8 cellular contexts compared by ENCODE assay signal in the genomic region with DNA sequence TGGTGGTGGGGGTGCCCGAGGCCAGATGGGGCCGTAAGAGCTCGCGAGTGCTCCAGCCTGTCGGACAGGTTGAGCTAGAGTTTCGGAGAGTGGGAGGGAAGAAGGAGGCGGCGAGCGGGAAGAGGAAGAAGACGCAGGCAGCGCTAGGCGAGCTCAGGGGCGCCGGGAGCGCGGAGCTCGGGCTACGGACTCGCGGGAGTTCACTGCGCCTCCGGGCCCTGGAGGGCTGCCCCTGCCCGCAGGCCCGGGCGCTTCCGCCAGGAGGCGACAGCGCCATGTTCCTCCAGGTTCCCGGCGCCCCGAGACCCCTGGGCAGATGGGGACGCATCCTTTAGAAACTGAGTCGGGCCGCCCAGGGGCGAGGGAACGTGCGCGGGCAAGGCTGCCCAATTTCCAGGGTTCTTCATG. TPM values are rescaled to one million over a fixed set of nuclear protein-coding genes. Genes with fewer than 3 reads are reported as not detected.
A peak's percentile ranks its signal among the peaks of the same experiment; 100 is the strongest.
DNase-seq lines count a peak whose midpoint lies in the region; ATAC-seq lines count a peak whose summit lies in the region.

No MANE protein-coding gene starts in this region.

- DNase-seq in NCI-H2196 (lab: John Stamatoyannopoulos, UW; ENCODE audit: unreplicated experiment) (peak; percentile 47), NCI-H2196 treated with DMSO at 0.1 percent for 48 hours (lab: John Stamatoyannopoulos, UW; ENCODE audit: unreplicated experiment) (no peak), NCI-H69 (lab: John Stamatoyannopoulos, UW) (peak; percentile 36), dermis blood vessel endothelial cell (peak; percentile 25), mesenchymal stem cell (peak; percentile 85), NCI-H510A treated with DMSO at 0.1 percent for 48 hours (lab: John Stamatoyannopoulos, UW) (no peak)

- ATAC-seq in HG03460 (IDR thresholded peaks at IDR 0.05; ENCODE audit: unreplicated experiment) (no peak), GM21423 (IDR thresholded peaks at IDR 0.05; ENCODE audit: unreplicated experiment) (no peak)

- H3K4me3 ChIP-seq in mesenchymal stem cell (ENCODE audit: insufficient read depth in 1 of 2, low read depth in 1 of 2, low read length in 2 of 2) = peak overlapping the region in 1 of 2 experiments; percentile 73

- H4K8ac ChIP-seq in mesenchymal stem cell (ENCODE audit: low read length) = no peak overlapping the region

- no peak overlapping the region for H2BK5ac ChIP-seq in mesenchymal stem cell (ENCODE audit: low read depth, low read length, poor library complexity, severe bottlenecking)

- no peak overlapping the region for H2BK120ac ChIP-seq in mesenchymal stem cell (ENCODE audit: low read depth, low read length)

- H3K4me2 ChIP-seq in mesenchymal stem cell (ENCODE audit: low read length, poor library complexity, severe bottlenecking) = peak overlapping the region; percentile 97

- no peak overlapping the region for H2BK15ac ChIP-seq in mesenchymal stem cell (ENCODE audit: low read depth, poor library complexity, severe bottlenecking)

- peak overlapping the region; percentile 15 for H2AFZ ChIP-seq in mesenchymal stem cell (ENCODE audit: low read depth, low read length)

- H3K4ac ChIP-seq in mesenchymal stem cell (ENCODE audit: low read depth in 1 of 2, low read length in 2 of 2) = no peak overlapping the region

- under 1% methylated on average over 31 of the region's 38 CpGs for WGBS in mesenchymal stem cell

- peaks cover 44% of the 10 kb centered on the region for H3K4me1 ChIP-seq in mesenchymal stem cell (ENCODE audit: control insufficient read depth, insufficient read depth, low read depth, low read length)

- H2BK12ac ChIP-seq in mesenchymal stem cell (ENCODE audit: low read length in 2 of 2) = peak overlapping the region in 1 of 2 experiments; percentile 26

- peaks cover 36 to 100% of the 10 kb centered on the region in 2 experiments for H3K27me3 ChIP-seq in mesenchymal stem cell (ENCODE audit: control insufficient read depth in 1 of 2, insufficient read depth in 1 of 2, low read length in 2 of 2)

- no peak overlapping the region for H3K9ac ChIP-seq in mesenchymal stem cell (ENCODE audit: low read length)

- H3K18ac ChIP-seq in mesenchymal stem cell (ENCODE audit: low read depth in 1 of 2, low read length in 2 of 2) = peak overlapping the region in 1 of 2 experiments; percentile 65

- H3K9me3 ChIP-seq in mesenchymal stem cell (ENCODE audit: control insufficient read depth, low read length) = no peaks in the 10 kb centered on the region

- peaks cover 9% of the 10 kb centered on the region for H3K79me1 ChIP-seq in mesenchymal stem cell (replicated peaks; ENCODE audit: low read length, poor library complexity, severe bottlenecking)

- H4K91ac ChIP-seq in mesenchymal stem cell (ENCODE audit: low read length) = no peak overlapping the region

- H3K36me3 ChIP-seq in mesenchymal stem cell (ENCODE audit: control insufficient read depth in 1 of 2, insufficient read depth in 2 of 2, low read depth in 1 of 2, low read length in 2 of 2) = peaks cover 0 to 5% of the 10 kb centered on the region in 2 experiments

- peak overlapping the region; percentile 67 for H3K27ac ChIP-seq in mesenchymal stem cell (ENCODE audit: low read length, poor library complexity, severe bottlenecking)

- H2AK5ac ChIP-seq in mesenchymal stem cell (ENCODE audit: low read length, severe bottlenecking) = no peak overlapping the region

- no peak overlapping the region for H3K14ac ChIP-seq in mesenchymal stem cell (ENCODE audit: low read length in 2 of 2)

- no peak overlapping the region for H3K23ac ChIP-seq in mesenchymal stem cell (ENCODE audit: low read length in 2 of 2)

RNA-seq across cellular contexts. Expression of a gene that starts 1.0 kb away (rescaled TPM):
- total RNA-seq in dermis blood vessel endothelial cell = not detected in 2 replicates
- polyA plus RNA-seq in mesenchymal stem cell (2013, experiment 1 of 2) = 12.1 TPM
- polyA plus RNA-seq in mesenchymal stem cell (2013, experiment 2 of 2) = 12.5 TPM

Comparison
In these comparisons a context has a peak if more than half of its experiments do, and no peak if none do; other contexts are left out.
1. DNase-seq: peak in NCI-H2196 (single experiment), NCI-H69 (single experiment), dermis blood vessel endothelial cell (single experiment) and mesenchymal stem cell (single experiment); none in NCI-H2196 treated with DMSO at 0.1 percent for 48 hours (single experiment) and NCI-H510A treated with DMSO at 0.1 percent for 48 hours (single experiment).